In genomic region chr7:40921589-40922315, GRCh38 we compare ENCODE assay signal across 1 cellular context.
TF ChIP-seq lines count a peak whose summit lies in the region.

No MANE protein-coding gene starts in this region.

TF ChIP-seq in GM23338, 12 proteins besides CTCF, POLR2A, EP300 and RAD21 (continued from another document):
- TF ChIP-seq ZNF462 (CRISPR knock-in tag; IDR thresholded peaks at IDR 0.05) (no peak), ZNF331 (CRISPR knock-in tag; IDR thresholded peaks at IDR 0.05; ENCODE audit: low read depth) (no peak), JUNB (IDR thresholded peaks at IDR 0.05; ENCODE audit: unreplicated experiment) (no peak), REST (IDR thresholded peaks at IDR 0.05; ENCODE audit: unreplicated experiment) (no peak), NANOG (IDR thresholded peaks at IDR 0.05; ENCODE audit: borderline replicate concordance) (no peak), POLR2AphosphoS5 (IDR thresholded peaks at IDR 0.05; ENCODE audit: low read depth) (no peak)
